In the genomic region with DNA sequence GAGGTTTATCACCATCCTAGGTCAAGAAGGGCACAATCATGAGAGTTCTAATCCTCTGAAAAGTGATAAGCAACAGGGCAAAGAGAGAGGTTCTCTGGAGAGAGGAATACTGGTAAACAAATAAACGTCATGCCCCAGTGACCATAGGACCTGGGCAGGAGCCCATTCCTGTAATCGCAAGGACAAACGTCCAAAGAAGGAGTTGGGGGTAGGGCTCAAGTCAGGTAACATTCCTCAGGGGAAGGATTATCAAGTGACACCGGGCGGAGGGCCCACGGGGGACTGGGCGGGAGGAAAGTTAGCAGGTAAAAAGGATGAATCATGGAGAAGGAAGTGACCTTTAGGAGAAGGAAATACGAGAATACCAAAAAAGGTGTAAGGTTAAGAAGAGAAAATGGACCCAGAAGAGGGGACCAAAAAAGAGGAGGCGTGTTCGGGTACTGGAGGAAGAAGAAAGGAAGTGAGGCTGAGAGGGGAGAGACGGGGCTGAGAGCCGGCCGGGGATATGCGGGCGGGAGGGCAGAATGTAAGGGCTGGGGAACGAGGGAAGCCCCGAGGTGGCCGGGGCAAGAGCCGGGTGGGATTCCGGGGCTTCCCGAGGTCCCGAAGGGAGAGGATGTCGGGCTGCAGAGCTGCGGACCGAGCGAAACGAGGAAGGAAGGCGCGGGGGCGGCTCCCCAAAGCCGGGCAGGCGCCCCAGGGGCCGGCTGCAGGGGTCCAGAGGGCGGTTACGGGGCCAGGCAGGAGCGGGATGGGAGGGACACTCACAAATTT, we compare ENCODE assay signal across 1 cellular context.
TF ChIP-seq lines count a peak whose summit lies in the region.

No MANE protein-coding gene starts in this region.

TF ChIP-seq in H1, 55 proteins besides CTCF, POLR2A, EP300 and RAD21:
- TF ChIP-seq POLR2AphosphoS5 (IDR thresholded peaks at IDR 0.05; ENCODE audit: low read depth, low read length) (0 out of 2 replicates have a peak, but pooled peaks have one; percentile 4), ASH2L (IDR thresholded peaks at IDR 0.05; ENCODE audit: low read length) (peak; percentile 56), KDM4A (IDR thresholded peaks at IDR 0.05; ENCODE audit: low read depth, low read length, severe bottlenecking) (peak; percentile 36), PHF8 (conservative IDR thresholded peaks at IDR 0.05; ENCODE audit: low read depth, low read length) (no peak), TAF1 (IDR thresholded peaks at IDR 0.05; ENCODE audit: low read depth, low read length) (0 out of 2 replicates have a peak, but pooled peaks have one; percentile 36), SIN3A (conservative IDR thresholded peaks at IDR 0.05 in 1 of 2, IDR thresholded peaks at IDR 0.05 in 1 of 2; ENCODE audit: low read depth in 1 of 2, low read length in 2 of 2) (peak in 1 of 2 experiments; percentile 19; a peak in 1 of 4 replicates), CREB1 (IDR thresholded peaks at IDR 0.05) (0 out of 2 replicates have a peak, but pooled peaks have one; percentile 39), NRF1 (IDR thresholded peaks at IDR 0.05; ENCODE audit: low read depth, low read length) (no peak), MAFK (IDR thresholded peaks at IDR 0.05; ENCODE audit: low read depth, low read length) (no peak), TEAD4 (IDR thresholded peaks at IDR 0.05; ENCODE audit: low read depth, low read length) (peak; percentile 71; the same call in 1 of the 2 replicates), NANOG (IDR thresholded peaks at IDR 0.05; ENCODE audit: insufficient read depth, low read depth, low read length, poor library complexity, severe bottlenecking) (no peak)
- TF ChIP-seq, protein P1, sequence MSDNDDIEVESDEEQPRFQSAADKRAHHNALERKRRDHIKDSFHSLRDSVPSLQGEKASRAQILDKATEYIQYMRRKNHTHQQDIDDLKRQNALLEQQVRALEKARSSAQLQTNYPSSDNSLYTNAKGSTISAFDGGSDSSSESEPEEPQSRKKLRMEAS (IDR thresholded peaks at IDR 0.05): peak; percentile 11; the same call in 1 of the 2 replicates
TF ChIP-seq in H1: peak in this region for 8.
